In genomic region chr2:205451901-205452300, GRCh38 we compare ENCODE assay signal across 22 cellular contexts.
"Had no signal": no experiment of that assay in that cellular context is flagged by ENCODE, and none has a peak within 500 bp of the region (broad histone marks: within the 10 kb centered on the region; RNA-seq: fewer than 3 reads in every experiment).

No MANE protein-coding gene starts in this region.

- ATAC-seq: esophagus mucosa, gastrocnemius medialis, heart right ventricle, left cardiac atrium, left lung, left ventricle myocardium superior, lower lobe of right lung, mucosa of descending colon had no signal

- H3K27me3 ChIP-seq: dorsolateral prefrontal cortex, esophagus squamous epithelium, gastrocnemius medialis, heart right ventricle, left lung had no signal

- H3K27ac Mint-ChIP-seq: mesothelial cell of epicardium had no signal

- H3K4me1 ChIP-seq: esophagus squamous epithelium, gastrocnemius medialis, heart right ventricle, left lung, lower lobe of right lung had no signal

- H3K4me3 Mint-ChIP-seq: mesothelial cell of epicardium had no signal

- H3K9me3 ChIP-seq: esophagus squamous epithelium, gastrocnemius medialis, heart right ventricle, left lung, lower lobe of right lung, mucosa of descending colon had no signal

- H3K36me3 ChIP-seq: esophagus squamous epithelium, gastrocnemius medialis, heart right ventricle, left lung, lower lobe of right lung had no signal

- H3K27ac ChIP-seq: coronary artery, dorsolateral prefrontal cortex, epithelial cell of prostate, esophagus squamous epithelium, gastrocnemius medialis, heart right ventricle, left lung, lower lobe of right lung had no signal

- H3K4me3 ChIP-seq: coronary artery, dorsolateral prefrontal cortex, esophagus squamous epithelium, gastrocnemius medialis, heart right ventricle, left lung, lower lobe of right lung, mucosa of descending colon had no signal

- DNase-seq: dermis blood vessel endothelial cell; dorsolateral prefrontal cortex; effector CD4-positive, alpha-beta T cell; erythroblast; esophagus squamous epithelium; foreskin fibroblast; foreskin melanocyte; gastrocnemius medialis; glutamatergic neuron; head of caudate nucleus; heart right ventricle; hippocampal formation; left cardiac atrium; left lung; left ventricle myocardium superior; lower lobe of right lung; mesenchymal stem cell; mucosa of descending colon had no signal
